In the genomic region with DNA sequence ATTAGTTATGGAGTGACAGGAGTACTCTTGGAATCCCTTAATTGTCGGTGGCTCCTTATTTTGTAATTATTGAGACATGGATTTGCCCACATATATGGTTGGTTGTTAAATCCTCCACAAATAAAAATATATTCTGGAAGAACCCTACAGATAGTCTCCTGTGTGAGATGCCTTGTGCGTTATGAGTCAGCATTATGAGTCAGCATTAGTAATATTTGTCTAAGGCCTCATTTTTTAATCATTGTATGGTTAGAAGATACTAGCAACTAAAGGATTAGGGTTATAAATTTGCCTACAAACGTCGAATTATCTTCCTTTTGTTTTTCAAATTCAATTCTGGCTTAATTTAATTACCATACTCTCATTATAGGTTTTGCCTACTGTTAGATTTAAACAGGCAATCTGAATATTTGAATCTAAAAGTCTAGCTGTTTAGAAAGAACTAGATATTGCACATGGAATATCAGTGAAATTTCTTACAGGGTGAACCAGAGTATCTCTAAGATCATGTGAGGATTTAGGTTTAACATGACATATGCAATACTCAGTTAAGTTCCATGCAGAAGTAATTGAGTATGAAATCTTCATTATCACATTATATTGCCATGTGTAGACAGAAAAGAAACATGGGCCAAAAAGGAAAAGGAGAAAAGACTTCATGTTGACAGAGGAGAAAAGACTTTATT, we compare ENCODE assay signal across 15 cellular contexts. TPM values are rescaled to one million over a fixed set of nuclear protein-coding genes. Genes with fewer than 3 reads are reported as not detected.
DNase-seq lines count a peak whose midpoint lies in the region; ATAC-seq and TF ChIP-seq lines count a peak whose summit lies in the region.
"Had no signal": no experiment of that assay in that cellular context is flagged by ENCODE, and none has a peak within 500 bp of the region (broad histone marks: within the 10 kb centered on the region; RNA-seq: fewer than 3 reads in every experiment).

No MANE protein-coding gene starts in this region.

- no peak overlapping the region for H3K4me3 ChIP-seq in kidney epithelial cell (ENCODE audit: low read depth, low read length)
- H3K4me3 ChIP-seq: cardiac muscle cell, lung, testis had no signal

- DNase-seq in GM03348 (ENCODE audit: low spot score) (peak; percentile 19), astrocyte of the hippocampus (ENCODE audit: low read depth, low spot score) (peak; percentile 42), kidney epithelial cell (ENCODE audit: low read depth) (peak; percentile 45), GDM1 (lab: John Stamatoyannopoulos, UW) (no peak), left colon (no peak), NK-92 (lab: John Stamatoyannopoulos, UW; ENCODE audit: unreplicated experiment) (no peak), NCI-H2196 treated with DMSO at 0.1 percent for 48 hours (lab: John Stamatoyannopoulos, UW; ENCODE audit: unreplicated experiment) (no peak)
- DNase-seq: NCI-H1417 treated with DMSO at 0.1 percent for 48 hours; NK-92 treated with Interleukin-12 subunit alpha and Interleukin-12 subunit beta, amount 100 ng/mL, for 24 hours; stimulated activated CD4-positive, alpha-beta T cell treated with anti-CD3 and anti-CD28 coated beads, Interleukin-4, amount 100 ng/mL, for 24 hours; testis had no signal

- intact Hi-C loops in left colon (cut with DNase I, micrococcal nuclease) = no loop called here

- H3K27me3 ChIP-seq in kidney epithelial cell (ENCODE audit: control insufficient read depth, insufficient read depth, low read length) = no peaks in the 10 kb centered on the region
- H3K27me3 ChIP-seq: cardiac muscle cell, testis had no signal

- TF ChIP-seq CTCF in kidney epithelial cell (IDR thresholded peaks at IDR 0.05; ENCODE audit: insufficient read depth, low read length, poor library complexity, severe bottlenecking) = no peak

- no peaks in the 10 kb centered on the region for H3K36me3 ChIP-seq in kidney epithelial cell (ENCODE audit: control insufficient read depth, insufficient read depth, low read length)
- H3K36me3 ChIP-seq: cardiac muscle cell had no signal

- ATAC-seq in HG03520 (IDR thresholded peaks at IDR 0.05; ENCODE audit: unreplicated experiment) (peak; percentile 49), left colon (no peak)

RNA-seq across cellular contexts. Expression of a gene that starts 5.9 kb away (rescaled TPM):
- not detected in 2 replicates for total RNA-seq in kidney epithelial cell
- total RNA-seq in left colon = not detected
- total RNA-seq: cardiac muscle cell, H1, lung, testis had no signal

Comparison
In these comparisons a context has a peak if more than half of its experiments do, and no peak if none do; other contexts are left out.
1. DNase-seq: peak in GM03348 (single experiment), astrocyte of the hippocampus (single experiment) and kidney epithelial cell (single experiment); none in GDM1 (single experiment), left colon (0 of 2), NK-92 (single experiment) and NCI-H2196 treated with DMSO at 0.1 percent for 48 hours (single experiment).